25 cellular contexts compared by ENCODE assay signal in the genomic region with DNA sequence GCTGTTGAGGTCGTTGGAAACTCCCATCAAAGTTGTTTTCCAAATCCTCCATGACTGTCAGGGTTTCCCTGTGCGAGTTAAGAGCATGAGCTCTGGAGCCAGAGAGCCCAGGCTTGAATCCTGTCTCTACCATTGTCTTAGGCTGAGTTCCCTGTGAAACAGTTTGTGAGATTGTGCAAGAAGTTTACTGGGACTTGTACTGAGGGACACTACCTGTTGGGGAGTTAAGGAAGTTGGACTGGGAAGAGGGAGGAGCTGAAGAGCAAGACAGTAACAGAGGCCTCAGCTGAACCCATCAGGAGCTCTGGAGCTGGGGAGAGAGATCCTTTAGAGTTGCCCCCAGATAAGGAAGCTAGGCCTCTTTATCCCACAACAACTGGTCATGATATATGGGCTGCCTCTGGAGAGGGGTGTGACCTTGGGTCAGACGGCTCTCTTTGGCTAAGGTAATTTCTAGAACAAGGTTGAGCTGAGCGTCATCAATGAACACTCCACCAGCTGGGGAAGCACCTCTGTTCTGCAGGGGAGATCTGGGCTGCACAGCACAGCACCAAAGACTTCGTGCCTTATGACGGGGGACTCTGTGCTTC.
"Had no signal": no experiment of that assay in that cellular context is flagged by ENCODE, and none has a peak within 500 bp of the region (broad histone marks: within the 10 kb centered on the region; RNA-seq: fewer than 3 reads in every experiment).

No MANE protein-coding gene starts in this region.

- H3K4me3 ChIP-seq: breast epithelium, gastroesophageal sphincter, spleen, testis, transverse colon had no signal

- H3K27ac ChIP-seq: breast epithelium, gastroesophageal sphincter, parathyroid adenoma, spleen, testis had no signal

- H3K36me3 ChIP-seq: breast epithelium, gastroesophageal sphincter, spleen, transverse colon had no signal

- ATAC-seq: gastroesophageal sphincter; naive thymus-derived CD8-positive, alpha-beta T cell; right cardiac atrium; WTC11 had no signal

- H3K9me3 ChIP-seq: breast epithelium, gastroesophageal sphincter, spleen, testis, transverse colon had no signal

- H3K4me1 ChIP-seq: breast epithelium, gastroesophageal sphincter, spleen, testis had no signal

- H3K9ac ChIP-seq: parathyroid adenoma had no signal

- H2AFZ ChIP-seq: parathyroid adenoma had no signal

- H3K27me3 ChIP-seq: breast epithelium, gastroesophageal sphincter, spleen, testis, transverse colon had no signal

- DNase-seq: activated CD4-positive, alpha-beta memory T cell treated with anti-CD3 and anti-CD28 coated beads, Interleukin-2, amount 10 ng/mL, durations not matched to agents 7 days and 5 days; activated CD4-positive, alpha-beta T cell treated with anti-CD3 and anti-CD28 coated beads for 1 hour; activated CD4-positive, alpha-beta T cell treated with anti-CD3 and anti-CD28 coated beads, Interleukin-2, amount 10 ng/mL, durations not matched to agents 7 days and 5 days; activated CD8-positive, alpha-beta memory T cell treated with anti-CD3 and anti-CD28 coated beads, Interleukin-2, amount 50 U/mL, for 48 hours; activated gamma-delta T cell; activated naive CD4-positive, alpha-beta T cell treated with anti-CD3 and anti-CD28 coated beads, Interleukin-2, amount 50 U/mL, for 16 hours; activated T-cell treated with anti-CD3 and anti-CD28 coated beads, Interleukin-2, amount 50 U/mL, for 24 hours; amygdala; effector memory CD4-positive, alpha-beta T cell; hippocampal formation; left cardiac atrium; midbrain; naive thymus-derived CD8-positive, alpha-beta T cell; nucleus accumbens; right cardiac atrium; spleen; stimulated activated CD4-positive, alpha-beta T cell treated with anti-CD3 and anti-CD28 coated beads, Interleukin-2, amount 100 ng/mL, for 48 hours; stimulated activated naive CD4-positive, alpha-beta T cell treated with Interleukin-2 at 50 U/mL for 16 hours; T-helper 2 cell; testis; transverse colon had no signal
